1 cellular context compared by ENCODE assay signal in genomic region chr12:7966558-7966957, GRCh38.
TF ChIP-seq lines count a peak whose summit lies in the region.

No MANE protein-coding gene starts in this region.

TF ChIP-seq in GM23338, 12 proteins besides CTCF, POLR2A, EP300 and RAD21 (continued from another document):
- no peak for TF ChIP-seq REST (IDR thresholded peaks at IDR 0.05; ENCODE audit: unreplicated experiment)
- no peak for TF ChIP-seq EZH2 (IDR thresholded peaks at IDR 0.05; ENCODE audit: low read depth, unreplicated experiment)
- TF ChIP-seq CREB1 (CRISPR knock-in tag; IDR thresholded peaks at IDR 0.05; ENCODE audit: low read depth), result no peak
- no peak for TF ChIP-seq JUNB (IDR thresholded peaks at IDR 0.05; ENCODE audit: unreplicated experiment)
- TF ChIP-seq ZNF462 (CRISPR knock-in tag; IDR thresholded peaks at IDR 0.05), result no peak
- TF ChIP-seq NANOG (IDR thresholded peaks at IDR 0.05; ENCODE audit: borderline replicate concordance), result no peak
